Comparison of ENCODE assay signal across 1 cellular context in genomic region chr19:48872884-48873475, GRCh38.
TF ChIP-seq lines count a peak whose summit lies in the region.

No MANE protein-coding gene starts in this region.

TF ChIP-seq in GM12878, 131 proteins besides CTCF, POLR2A, EP300 and RAD21 (continued from another document):
- no peak for TF ChIP-seq POU2F2 (IDR thresholded peaks at IDR 0.05; ENCODE audit: borderline replicate concordance, low read depth, low read length)
- TF ChIP-seq HDGF (IDR thresholded peaks at IDR 0.05), result no peak
- no peak for TF ChIP-seq NFIC (IDR thresholded peaks at IDR 0.05; ENCODE audit: low read depth, low read length)
- no peak for TF ChIP-seq SMC3 (IDR thresholded peaks at IDR 0.05; ENCODE audit: borderline replicate concordance, low read length)
